ENCODE assay signal across 11 cellular contexts in the genomic region with DNA sequence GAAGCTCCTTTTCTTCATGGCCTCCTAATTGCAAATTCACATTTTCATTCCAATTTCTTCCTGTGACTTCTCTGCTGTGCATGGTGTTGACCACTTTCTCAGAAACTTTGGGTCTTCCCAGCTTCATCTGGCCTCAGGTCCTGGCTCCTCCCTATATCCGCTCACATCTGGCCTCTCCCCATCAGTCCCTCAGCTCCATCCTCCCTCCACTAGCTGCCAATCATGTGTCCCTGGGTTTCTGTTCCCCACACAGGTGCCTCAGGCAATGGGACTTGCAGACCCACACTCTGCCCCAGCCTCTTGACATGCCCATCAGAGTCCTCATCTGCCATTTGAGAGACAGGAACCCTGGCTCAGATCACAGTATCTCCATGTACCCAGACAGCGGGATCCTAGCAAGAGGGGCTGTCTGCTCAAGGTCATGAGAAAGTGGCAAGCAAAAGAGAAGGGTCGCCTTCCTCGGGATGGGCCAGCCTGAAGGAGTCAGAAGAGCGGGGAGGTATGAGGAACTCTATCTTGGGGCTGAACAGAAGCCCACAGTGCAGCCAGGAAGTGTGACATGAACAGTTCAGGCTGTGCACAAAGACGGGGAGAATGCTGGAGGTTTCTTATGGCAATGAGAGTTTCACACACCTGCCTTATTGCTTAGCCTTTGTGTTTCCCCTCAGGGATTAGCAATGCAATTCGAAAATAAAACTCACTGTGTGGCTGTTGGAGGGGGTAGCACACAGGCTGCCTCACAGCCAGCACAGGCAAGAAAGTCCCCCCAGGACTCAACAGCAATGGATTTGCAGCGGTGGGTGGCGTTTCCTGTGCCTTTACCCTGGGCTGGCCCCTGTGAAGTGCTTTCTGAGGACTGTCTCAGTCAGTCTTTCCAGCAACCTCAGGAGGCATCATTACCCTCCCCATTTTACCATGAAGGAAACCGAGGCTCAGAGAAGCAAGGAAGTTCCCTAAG.
A peak's percentile ranks its signal among the peaks of the same experiment; 100 is the strongest.
DNase-seq lines count a peak whose midpoint lies in the region; ATAC-seq and TF ChIP-seq lines count a peak whose summit lies in the region.
"Had no signal": no experiment of that assay in that cellular context is flagged by ENCODE, and none has a peak within 500 bp of the region (broad histone marks: within the 10 kb centered on the region; RNA-seq: fewer than 3 reads in every experiment).

No MANE protein-coding gene starts in this region.

- H3K27ac Mint-ChIP-seq in HFFc6 = peak overlapping the region; percentile 97
- H3K27ac Mint-ChIP-seq in activated naive CD8-positive, alpha-beta T cell treated with anti-CD3 and anti-CD28 coated beads for 36 hours = peak overlapping the region; percentile 78
- H3K27ac Mint-ChIP-seq: naive B cell had no signal

- no peaks in the 10 kb centered on the region for H3K36me3 Mint-ChIP-seq in HFFc6 (ENCODE audit: low read depth)
- no peaks in the 10 kb centered on the region for H3K36me3 Mint-ChIP-seq in activated naive CD8-positive, alpha-beta T cell treated with anti-CD3 and anti-CD28 coated beads for 36 hours
- H3K36me3 Mint-ChIP-seq: naive B cell had no signal

- peak; percentile 11 to 44 for ATAC-seq in activated CD4-positive, CD25-positive, alpha-beta regulatory T cell treated with anti-CD3 and anti-CD28 coated beads, Interleukin-2, amount 50 U/mL, for 24 hours
- ATAC-seq in HG02885 (IDR thresholded peaks at IDR 0.05; ENCODE audit: poor library complexity, unreplicated experiment) = no peak
- ATAC-seq: K562 had no signal

- H3K9me3 Mint-ChIP-seq in HFFc6 = no peaks in the 10 kb centered on the region
- no peaks in the 10 kb centered on the region for H3K9me3 Mint-ChIP-seq in activated naive CD8-positive, alpha-beta T cell treated with anti-CD3 and anti-CD28 coated beads for 36 hours
- H3K9me3 Mint-ChIP-seq: naive B cell had no signal

- peaks cover 2% of the 10 kb centered on the region for H3K27me3 Mint-ChIP-seq in HFFc6 (ENCODE audit: insufficient read depth)
- peaks cover 3% of the 10 kb centered on the region for H3K27me3 Mint-ChIP-seq in activated naive CD8-positive, alpha-beta T cell treated with anti-CD3 and anti-CD28 coated beads for 36 hours

- H3K4me1 Mint-ChIP-seq in HFFc6 (ENCODE audit: low read depth) = peaks cover 56% of the 10 kb centered on the region
- H3K4me1 Mint-ChIP-seq in activated naive CD8-positive, alpha-beta T cell treated with anti-CD3 and anti-CD28 coated beads for 36 hours = peaks cover 42% of the 10 kb centered on the region

- no peak for DNase-seq in activated CD4-positive, CD25-positive, alpha-beta regulatory T cell treated with anti-CD3 and anti-CD28 coated beads, Interleukin-2, amount 50 U/mL, for 72 hours
- DNase-seq in HFFc6 (no peak), NCI-H748 treated with DMSO at 0.1 percent for 48 hours (lab: John Stamatoyannopoulos, UW) (no peak), GM10266 (ENCODE audit: extremely low spot score) (no peak)
- DNase-seq in activated naive CD8-positive, alpha-beta T cell treated with anti-CD3 and anti-CD28 coated beads for 36 hours = peak; percentile 69
- DNase-seq in stimulated activated CD8-positive, alpha-beta memory T cell treated with anti-CD3 and anti-CD28 coated beads, Interleukin-12 subunit alpha, Interleukin-12 subunit beta, amount 100 ng/mL, for 24 hours (ENCODE audit: extremely low read depth) = peak; percentile 35
- DNase-seq: dorsolateral prefrontal cortex, naive B cell had no signal

- TF ChIP-seq CTCF in HFFc6 (IDR thresholded peaks at IDR 0.05) = no peak
- no peak for TF ChIP-seq CTCF in GM10266 (IDR thresholded peaks at IDR 0.05; ENCODE audit: control insufficient read depth, insufficient read depth, low read depth, missing control alignments)

- H3K4me3 Mint-ChIP-seq in HFFc6 = peak overlapping the region; percentile 80; the same call in 1 of the 2 replicates
- H3K4me3 Mint-ChIP-seq in activated naive CD8-positive, alpha-beta T cell treated with anti-CD3 and anti-CD28 coated beads for 36 hours = no peak overlapping the region

Comparison
In these comparisons a context has a peak if more than half of its experiments do, and no peak if none do; other contexts are left out.
1. DNase-seq: peak in activated naive CD8-positive, alpha-beta T cell treated with anti-CD3 and anti-CD28 coated beads for 36 hours (single experiment) and stimulated activated CD8-positive, alpha-beta memory T cell treated with anti-CD3 and anti-CD28 coated beads, Interleukin-12 subunit alpha, Interleukin-12 subunit beta, amount 100 ng/mL, for 24 hours (single experiment); none in activated CD4-positive, CD25-positive, alpha-beta regulatory T cell treated with anti-CD3 and anti-CD28 coated beads, Interleukin-2, amount 50 U/mL, for 72 hours (single experiment), HFFc6 (single experiment), NCI-H748 treated with DMSO at 0.1 percent for 48 hours (single experiment) and GM10266 (single experiment).